Comparison of ENCODE assay signal across 1 cellular context in the genomic region with DNA sequence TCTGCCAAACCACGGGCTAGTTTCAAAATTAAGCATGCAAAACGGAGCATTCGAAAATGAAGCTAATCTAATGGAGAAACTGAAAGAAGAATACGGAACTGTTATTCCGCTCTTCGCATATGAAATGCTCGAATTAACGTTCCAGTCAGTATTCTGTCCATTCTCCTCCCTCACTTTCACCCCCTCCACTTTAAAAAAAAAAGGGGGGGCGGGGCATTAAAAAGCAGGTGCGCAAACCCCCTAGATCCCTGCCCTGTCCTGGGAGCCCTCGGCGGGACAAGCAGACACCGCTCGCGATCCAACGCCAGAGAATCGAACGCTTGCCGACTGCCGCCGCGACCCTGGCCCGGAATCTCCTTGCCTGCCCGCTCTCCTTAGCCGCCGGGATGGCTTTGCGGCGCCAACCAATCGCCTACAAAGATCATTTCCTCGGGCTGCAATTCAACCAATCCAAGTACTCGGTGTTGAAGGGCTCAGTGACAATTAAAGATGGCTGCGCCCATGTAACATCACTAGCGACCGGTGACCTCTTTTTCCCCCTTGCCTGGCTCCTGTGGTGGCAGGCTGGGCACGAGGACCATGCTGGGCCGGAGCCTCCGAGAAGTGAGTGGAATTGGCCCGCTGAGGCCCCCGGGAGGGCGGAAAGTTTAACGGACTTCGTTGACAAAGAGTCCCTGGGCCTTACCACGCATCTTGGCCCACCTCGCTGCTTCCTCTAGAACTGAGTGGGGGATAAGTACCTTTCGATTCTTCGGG.
TF ChIP-seq lines count a peak whose summit lies in the region.

A gene with protein sequence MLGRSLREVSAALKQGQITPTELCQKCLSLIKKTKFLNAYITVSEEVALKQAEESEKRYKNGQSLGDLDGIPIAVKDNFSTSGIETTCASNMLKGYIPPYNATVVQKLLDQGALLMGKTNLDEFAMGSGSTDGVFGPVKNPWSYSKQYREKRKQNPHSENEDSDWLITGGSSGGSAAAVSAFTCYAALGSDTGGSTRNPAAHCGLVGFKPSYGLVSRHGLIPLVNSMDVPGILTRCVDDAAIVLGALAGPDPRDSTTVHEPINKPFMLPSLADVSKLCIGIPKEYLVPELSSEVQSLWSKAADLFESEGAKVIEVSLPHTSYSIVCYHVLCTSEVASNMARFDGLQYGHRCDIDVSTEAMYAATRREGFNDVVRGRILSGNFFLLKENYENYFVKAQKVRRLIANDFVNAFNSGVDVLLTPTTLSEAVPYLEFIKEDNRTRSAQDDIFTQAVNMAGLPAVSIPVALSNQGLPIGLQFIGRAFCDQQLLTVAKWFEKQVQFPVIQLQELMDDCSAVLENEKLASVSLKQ (plus strand): TSS at position 476 of the 756 bp plus-strand sequence. CDS start 104 bp downstream, at position 580.
A gene with protein sequence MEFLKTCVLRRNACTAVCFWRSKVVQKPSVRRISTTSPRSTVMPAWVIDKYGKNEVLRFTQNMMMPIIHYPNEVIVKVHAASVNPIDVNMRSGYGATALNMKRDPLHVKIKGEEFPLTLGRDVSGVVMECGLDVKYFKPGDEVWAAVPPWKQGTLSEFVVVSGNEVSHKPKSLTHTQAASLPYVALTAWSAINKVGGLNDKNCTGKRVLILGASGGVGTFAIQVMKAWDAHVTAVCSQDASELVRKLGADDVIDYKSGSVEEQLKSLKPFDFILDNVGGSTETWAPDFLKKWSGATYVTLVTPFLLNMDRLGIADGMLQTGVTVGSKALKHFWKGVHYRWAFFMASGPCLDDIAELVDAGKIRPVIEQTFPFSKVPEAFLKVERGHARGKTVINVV (minus strand): TSS at position 396 of the 756 bp plus-strand sequence. CDS start 477 bp downstream, outside the sequence.

TF ChIP-seq in HepG2, 621 proteins besides CTCF, POLR2A, EP300 and RAD21 (continued from another document and continues in another):
- TF ChIP-seq, protein P1, sequence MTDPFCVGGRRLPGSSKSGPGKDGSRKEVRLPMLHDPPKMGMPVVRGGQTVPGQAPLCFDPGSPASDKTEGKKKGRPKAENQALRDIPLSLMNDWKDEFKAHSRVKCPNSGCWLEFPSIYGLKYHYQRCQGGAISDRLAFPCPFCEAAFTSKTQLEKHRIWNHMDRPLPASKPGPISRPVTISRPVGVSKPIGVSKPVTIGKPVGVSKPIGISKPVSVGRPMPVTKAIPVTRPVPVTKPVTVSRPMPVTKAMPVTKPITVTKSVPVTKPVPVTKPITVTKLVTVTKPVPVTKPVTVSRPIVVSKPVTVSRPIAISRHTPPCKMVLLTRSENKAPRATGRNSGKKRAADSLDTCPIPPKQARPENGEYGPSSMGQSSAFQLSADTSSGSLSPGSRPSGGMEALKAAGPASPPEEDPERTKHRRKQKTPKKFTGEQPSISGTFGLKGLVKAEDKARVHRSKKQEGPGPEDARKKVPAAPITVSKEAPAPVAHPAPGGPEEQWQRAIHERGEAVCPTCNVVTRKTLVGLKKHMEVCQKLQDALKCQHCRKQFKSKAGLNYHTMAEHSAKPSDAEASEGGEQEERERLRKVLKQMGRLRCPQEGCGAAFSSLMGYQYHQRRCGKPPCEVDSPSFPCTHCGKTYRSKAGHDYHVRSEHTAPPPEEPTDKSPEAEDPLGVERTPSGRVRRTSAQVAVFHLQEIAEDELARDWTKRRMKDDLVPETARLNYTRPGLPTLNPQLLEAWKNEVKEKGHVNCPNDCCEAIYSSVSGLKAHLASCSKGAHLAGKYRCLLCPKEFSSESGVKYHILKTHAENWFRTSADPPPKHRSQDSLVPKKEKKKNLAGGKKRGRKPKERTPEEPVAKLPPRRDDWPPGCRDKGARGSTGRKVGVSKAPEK (CRISPR knock-in tag; IDR thresholded peaks at IDR 0.05; ENCODE audit: borderline replicate concordance): no peak
- TF ChIP-seq NPAS2 (CRISPR knock-in tag; IDR thresholded peaks at IDR 0.05; ENCODE audit: borderline replicate concordance) (no peak), SRY (CRISPR knock-in tag; IDR thresholded peaks at IDR 0.05) (peak; percentile 48; the same call in 1 of the 2 replicates), ZSCAN21 (CRISPR knock-in tag; IDR thresholded peaks at IDR 0.05; ENCODE audit: borderline replicate concordance) (peak; percentile 39; the same call in 1 of the 2 replicates), ETV6 (CRISPR knock-in tag; conservative IDR thresholded peaks at IDR 0.05) (no peak), RFX1 (IDR thresholded peaks at IDR 0.05) (no peak), GATA4 (IDR thresholded peaks at IDR 0.05; ENCODE audit: borderline replicate concordance, low read depth) (no peak), NFKBIZ (CRISPR knock-in tag; IDR thresholded peaks at IDR 0.05) (no peak), NFYB (CRISPR knock-in tag; IDR thresholded peaks at IDR 0.05) (peak; percentile 98), NONO (IDR thresholded peaks at IDR 0.05) (no peak), NONO (CRISPR knock-in tag; conservative IDR thresholded peaks at IDR 0.05) (no peak; the same call in 1 of the 2 replicates), ZNF251 (CRISPR knock-in tag; IDR thresholded peaks at IDR 0.05) (no peak), EED (CRISPR knock-in tag; IDR thresholded peaks at IDR 0.05) (no peak), GTF3A (CRISPR knock-in tag; conservative IDR thresholded peaks at IDR 0.05) (no peak), MXI1 (IDR thresholded peaks at IDR 0.05; ENCODE audit: borderline replicate concordance, low read depth, low read length) (peak; percentile 77; the same call in 2 of the 3 replicates), ZNF629 (CRISPR knock-in tag; conservative IDR thresholded peaks at IDR 0.05) (no peak), NFIB (CRISPR knock-in tag; IDR thresholded peaks at IDR 0.05; ENCODE audit: borderline replicate concordance) (no peak), MED13 (CRISPR knock-in tag; IDR thresholded peaks at IDR 0.05) (no peak), SP1 (IDR thresholded peaks at IDR 0.05) (no peak), SP1 (CRISPR knock-in tag; IDR thresholded peaks at IDR 0.05) (no peak), ZNF569 (CRISPR knock-in tag; IDR thresholded peaks at IDR 0.05; ENCODE audit: borderline replicate concordance) (0 out of 2 replicates have a peak, but pooled peaks have one; percentile 65), HOXA7 (CRISPR knock-in tag; IDR thresholded peaks at IDR 0.05) (no peak), MEIS1 (CRISPR knock-in tag; IDR thresholded peaks at IDR 0.05; ENCODE audit: borderline replicate concordance) (peak; percentile 39; the same call in 1 of the 2 replicates), ZNF737 (CRISPR knock-in tag; IDR thresholded peaks at IDR 0.05; ENCODE audit: borderline replicate concordance) (no peak), ZZZ3 (CRISPR knock-in tag; IDR thresholded peaks at IDR 0.05; ENCODE audit: borderline replicate concordance) (no peak), RBFOX2 (IDR thresholded peaks at IDR 0.05; ENCODE audit: low read depth, low read length) (peak; percentile 73), HNRNPUL1 (IDR thresholded peaks at IDR 0.05; ENCODE audit: low read depth, low read length) (no peak), ATAD3A (CRISPR knock-in tag; IDR thresholded peaks at IDR 0.05) (no peak)
- TF ChIP-seq, protein P2, sequence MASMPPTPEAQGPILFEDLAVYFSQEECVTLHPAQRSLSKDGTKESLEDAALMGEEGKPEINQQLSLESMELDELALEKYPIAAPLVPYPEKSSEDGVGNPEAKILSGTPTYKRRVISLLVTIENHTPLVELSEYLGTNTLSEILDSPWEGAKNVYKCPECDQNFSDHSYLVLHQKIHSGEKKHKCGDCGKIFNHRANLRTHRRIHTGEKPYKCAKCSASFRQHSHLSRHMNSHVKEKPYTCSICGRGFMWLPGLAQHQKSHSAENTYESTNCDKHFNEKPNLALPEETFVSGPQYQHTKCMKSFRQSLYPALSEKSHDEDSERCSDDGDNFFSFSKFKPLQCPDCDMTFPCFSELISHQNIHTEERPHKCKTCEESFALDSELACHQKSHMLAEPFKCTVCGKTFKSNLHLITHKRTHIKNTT (CRISPR knock-in tag; IDR thresholded peaks at IDR 0.05): no peak
- TF ChIP-seq, protein P3, sequence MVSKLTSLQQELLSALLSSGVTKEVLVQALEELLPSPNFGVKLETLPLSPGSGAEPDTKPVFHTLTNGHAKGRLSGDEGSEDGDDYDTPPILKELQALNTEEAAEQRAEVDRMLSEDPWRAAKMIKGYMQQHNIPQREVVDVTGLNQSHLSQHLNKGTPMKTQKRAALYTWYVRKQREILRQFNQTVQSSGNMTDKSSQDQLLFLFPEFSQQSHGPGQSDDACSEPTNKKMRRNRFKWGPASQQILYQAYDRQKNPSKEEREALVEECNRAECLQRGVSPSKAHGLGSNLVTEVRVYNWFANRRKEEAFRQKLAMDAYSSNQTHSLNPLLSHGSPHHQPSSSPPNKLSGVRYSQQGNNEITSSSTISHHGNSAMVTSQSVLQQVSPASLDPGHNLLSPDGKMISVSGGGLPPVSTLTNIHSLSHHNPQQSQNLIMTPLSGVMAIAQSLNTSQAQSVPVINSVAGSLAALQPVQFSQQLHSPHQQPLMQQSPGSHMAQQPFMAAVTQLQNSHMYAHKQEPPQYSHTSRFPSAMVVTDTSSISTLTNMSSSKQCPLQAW (CRISPR knock-in tag; IDR thresholded peaks at IDR 0.05): peak; percentile 53; the same call in 1 of the 2 replicates
- TF ChIP-seq, protein P4, sequence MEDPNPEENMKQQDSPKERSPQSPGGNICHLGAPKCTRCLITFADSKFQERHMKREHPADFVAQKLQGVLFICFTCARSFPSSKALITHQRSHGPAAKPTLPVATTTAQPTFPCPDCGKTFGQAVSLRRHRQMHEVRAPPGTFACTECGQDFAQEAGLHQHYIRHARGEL (CRISPR knock-in tag; IDR thresholded peaks at IDR 0.05): no peak
- TF ChIP-seq, protein P5, sequence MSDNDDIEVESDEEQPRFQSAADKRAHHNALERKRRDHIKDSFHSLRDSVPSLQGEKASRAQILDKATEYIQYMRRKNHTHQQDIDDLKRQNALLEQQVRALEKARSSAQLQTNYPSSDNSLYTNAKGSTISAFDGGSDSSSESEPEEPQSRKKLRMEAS (IDR thresholded peaks at IDR 0.05): peak; percentile 61
- TF ChIP-seq, protein P6, sequence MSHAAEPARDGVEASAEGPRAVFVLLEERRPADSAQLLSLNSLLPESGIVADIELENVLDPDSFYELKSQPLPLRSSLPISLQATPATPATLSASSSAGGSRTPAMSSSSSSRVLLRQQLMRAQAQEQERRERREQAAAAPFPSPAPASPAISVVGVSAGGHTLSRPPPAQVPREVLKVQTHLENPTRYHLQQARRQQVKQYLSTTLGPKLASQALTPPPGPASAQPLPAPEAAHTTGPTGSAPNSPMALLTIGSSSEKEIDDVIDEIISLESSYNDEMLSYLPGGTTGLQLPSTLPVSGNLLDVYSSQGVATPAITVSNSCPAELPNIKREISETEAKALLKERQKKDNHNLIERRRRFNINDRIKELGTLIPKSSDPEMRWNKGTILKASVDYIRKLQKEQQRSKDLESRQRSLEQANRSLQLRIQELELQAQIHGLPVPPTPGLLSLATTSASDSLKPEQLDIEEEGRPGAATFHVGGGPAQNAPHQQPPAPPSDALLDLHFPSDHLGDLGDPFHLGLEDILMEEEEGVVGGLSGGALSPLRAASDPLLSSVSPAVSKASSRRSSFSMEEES (CRISPR knock-in tag; IDR thresholded peaks at IDR 0.05): no peak
- TF ChIP-seq, protein P7, sequence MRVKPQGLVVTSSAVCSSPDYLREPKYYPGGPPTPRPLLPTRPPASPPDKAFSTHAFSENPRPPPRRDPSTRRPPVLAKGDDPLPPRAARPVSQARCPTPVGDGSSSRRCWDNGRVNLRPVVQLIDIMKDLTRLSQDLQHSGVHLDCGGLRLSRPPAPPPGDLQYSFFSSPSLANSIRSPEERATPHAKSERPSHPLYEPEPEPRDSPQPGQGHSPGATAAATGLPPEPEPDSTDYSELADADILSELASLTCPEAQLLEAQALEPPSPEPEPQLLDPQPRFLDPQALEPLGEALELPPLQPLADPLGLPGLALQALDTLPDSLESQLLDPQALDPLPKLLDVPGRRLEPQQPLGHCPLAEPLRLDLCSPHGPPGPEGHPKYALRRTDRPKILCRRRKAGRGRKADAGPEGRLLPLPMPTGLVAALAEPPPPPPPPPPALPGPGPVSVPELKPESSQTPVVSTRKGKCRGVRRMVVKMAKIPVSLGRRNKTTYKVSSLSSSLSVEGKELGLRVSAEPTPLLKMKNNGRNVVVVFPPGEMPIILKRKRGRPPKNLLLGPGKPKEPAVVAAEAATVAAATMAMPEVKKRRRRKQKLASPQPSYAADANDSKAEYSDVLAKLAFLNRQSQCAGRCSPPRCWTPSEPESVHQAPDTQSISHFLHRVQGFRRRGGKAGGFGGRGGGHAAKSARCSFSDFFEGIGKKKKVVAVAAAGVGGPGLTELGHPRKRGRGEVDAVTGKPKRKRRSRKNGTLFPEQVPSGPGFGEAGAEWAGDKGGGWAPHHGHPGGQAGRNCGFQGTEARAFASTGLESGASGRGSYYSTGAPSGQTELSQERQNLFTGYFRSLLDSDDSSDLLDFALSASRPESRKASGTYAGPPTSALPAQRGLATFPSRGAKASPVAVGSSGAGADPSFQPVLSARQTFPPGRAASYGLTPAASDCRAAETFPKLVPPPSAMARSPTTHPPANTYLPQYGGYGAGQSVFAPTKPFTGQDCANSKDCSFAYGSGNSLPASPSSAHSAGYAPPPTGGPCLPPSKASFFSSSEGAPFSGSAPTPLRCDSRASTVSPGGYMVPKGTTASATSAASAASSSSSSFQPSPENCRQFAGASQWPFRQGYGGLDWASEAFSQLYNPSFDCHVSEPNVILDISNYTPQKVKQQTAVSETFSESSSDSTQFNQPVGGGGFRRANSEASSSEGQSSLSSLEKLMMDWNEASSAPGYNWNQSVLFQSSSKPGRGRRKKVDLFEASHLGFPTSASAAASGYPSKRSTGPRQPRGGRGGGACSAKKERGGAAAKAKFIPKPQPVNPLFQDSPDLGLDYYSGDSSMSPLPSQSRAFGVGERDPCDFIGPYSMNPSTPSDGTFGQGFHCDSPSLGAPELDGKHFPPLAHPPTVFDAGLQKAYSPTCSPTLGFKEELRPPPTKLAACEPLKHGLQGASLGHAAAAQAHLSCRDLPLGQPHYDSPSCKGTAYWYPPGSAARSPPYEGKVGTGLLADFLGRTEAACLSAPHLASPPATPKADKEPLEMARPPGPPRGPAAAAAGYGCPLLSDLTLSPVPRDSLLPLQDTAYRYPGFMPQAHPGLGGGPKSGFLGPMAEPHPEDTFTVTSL (CRISPR knock-in tag; IDR thresholded peaks at IDR 0.05; ENCODE audit: borderline replicate concordance): no peak
- TF ChIP-seq, protein P8, sequence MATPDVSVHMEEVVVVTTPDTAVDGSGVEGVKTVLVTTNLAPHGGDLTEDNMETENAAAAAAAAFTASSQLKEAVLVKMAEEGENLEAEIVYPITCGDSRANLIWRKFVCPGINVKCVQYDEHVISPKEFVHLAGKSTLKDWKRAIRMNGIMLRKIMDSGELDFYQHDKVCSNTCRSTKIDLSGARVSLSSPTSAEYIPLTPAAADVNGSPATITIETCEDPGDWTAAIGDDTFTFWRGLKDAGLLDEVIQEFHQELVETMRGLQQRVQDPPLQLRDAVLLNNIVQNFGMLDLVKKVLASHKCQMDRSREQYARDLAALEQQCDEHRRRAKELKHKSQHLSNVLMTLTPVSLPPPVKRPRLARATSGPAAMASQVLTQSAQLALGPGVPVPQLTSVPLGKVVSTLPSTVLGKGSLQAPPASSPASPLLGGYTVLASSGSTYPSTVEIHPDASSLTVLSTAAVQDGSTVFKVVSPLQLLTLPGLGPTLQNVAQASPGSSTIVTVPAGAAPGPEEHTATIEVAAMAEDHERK (CRISPR knock-in tag; IDR thresholded peaks at IDR 0.05; ENCODE audit: low read depth): no peak
- TF ChIP-seq, protein P9, sequence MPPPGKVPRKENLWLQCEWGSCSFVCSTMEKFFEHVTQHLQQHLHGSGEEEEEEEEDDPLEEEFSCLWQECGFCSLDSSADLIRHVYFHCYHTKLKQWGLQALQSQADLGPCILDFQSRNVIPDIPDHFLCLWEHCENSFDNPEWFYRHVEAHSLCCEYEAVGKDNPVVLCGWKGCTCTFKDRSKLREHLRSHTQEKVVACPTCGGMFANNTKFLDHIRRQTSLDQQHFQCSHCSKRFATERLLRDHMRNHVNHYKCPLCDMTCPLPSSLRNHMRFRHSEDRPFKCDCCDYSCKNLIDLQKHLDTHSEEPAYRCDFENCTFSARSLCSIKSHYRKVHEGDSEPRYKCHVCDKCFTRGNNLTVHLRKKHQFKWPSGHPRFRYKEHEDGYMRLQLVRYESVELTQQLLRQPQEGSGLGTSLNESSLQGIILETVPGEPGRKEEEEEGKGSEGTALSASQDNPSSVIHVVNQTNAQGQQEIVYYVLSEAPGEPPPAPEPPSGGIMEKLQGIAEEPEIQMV (CRISPR knock-in tag; IDR thresholded peaks at IDR 0.05; ENCODE audit: low read depth): no peak; the same call in 1 of the 2 replicates
